9 cellular contexts compared by ENCODE assay signal in the genomic region with DNA sequence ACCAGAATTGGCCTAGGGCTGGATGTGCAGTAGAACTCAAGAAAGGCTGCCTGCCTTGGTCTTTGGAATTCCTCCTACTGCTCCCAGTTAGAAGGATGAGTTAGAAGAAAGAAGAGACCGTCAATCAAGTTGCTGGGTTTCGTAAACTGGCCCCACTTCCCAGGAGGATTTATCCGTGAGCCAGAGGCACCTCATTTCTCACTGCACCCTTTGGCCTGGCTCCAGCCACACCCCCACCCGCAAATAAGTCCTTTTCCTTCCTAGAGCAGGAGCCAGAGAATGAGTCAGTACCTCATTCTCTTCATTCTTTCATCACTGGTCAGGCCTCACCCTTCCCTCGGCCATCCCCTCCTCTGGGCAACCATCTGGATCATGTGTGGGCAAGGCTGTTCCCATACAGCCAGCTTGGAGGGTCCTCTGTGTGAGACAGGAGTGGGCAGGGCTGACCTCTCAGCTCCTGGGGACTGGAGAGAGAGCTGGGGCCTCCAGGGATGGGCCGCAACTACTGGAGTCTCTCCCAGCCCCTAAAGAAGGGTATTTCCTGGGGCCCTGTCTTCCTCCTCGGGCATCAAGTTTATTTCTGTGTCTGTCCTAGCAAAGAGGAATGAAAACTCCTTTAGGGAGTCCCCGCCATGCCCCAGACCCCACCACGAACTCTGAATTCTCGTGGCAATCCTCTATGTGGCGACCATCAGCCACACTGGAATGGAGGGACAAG.
DNase-seq lines count a peak whose midpoint lies in the region; ATAC-seq and TF ChIP-seq lines count a peak whose summit lies in the region.
"Had no signal": no experiment of that assay in that cellular context is flagged by ENCODE, and none has a peak within 500 bp of the region (broad histone marks: within the 10 kb centered on the region; RNA-seq: fewer than 3 reads in every experiment).

No MANE protein-coding gene starts in this region.

- H3K27ac ChIP-seq in KMS-11 = peak overlapping the region; percentile 98
- H3K27ac ChIP-seq in mucosa of rectum (ENCODE audit: low read depth in 2 of 2, low read length in 2 of 2) = peak overlapping the region; percentile 62 to 67
- H3K27ac ChIP-seq: HL-60 had no signal

- H3K4me2 ChIP-seq in KMS-11 = peak overlapping the region; percentile 72; the same call in 1 of the 2 replicates

- H4K20me1 ChIP-seq in KMS-11 (ENCODE audit: insufficient read depth) = no peaks in the 10 kb centered on the region

- no peak overlapping the region; the same call in 1 of the 2 replicates for H2AFZ ChIP-seq in KMS-11 (ENCODE audit: low read depth)

- H3K36me3 ChIP-seq in KMS-11 (ENCODE audit: insufficient read depth) (no peaks in the 10 kb centered on the region), mucosa of rectum (ENCODE audit: control insufficient read depth in 2 of 2, insufficient read depth in 2 of 2, low read length in 2 of 2) (no peaks in the 10 kb centered on the region), H7 (replicated peaks; ENCODE audit: control insufficient read depth, insufficient read depth, low read length) (no peaks in the 10 kb centered on the region)

- ATAC-seq in HG03159 (IDR thresholded peaks at IDR 0.05; ENCODE audit: unreplicated experiment) = no peak
- no peak for ATAC-seq in GM18868 (IDR thresholded peaks at IDR 0.05; ENCODE audit: unreplicated experiment)

- H3K4me3 ChIP-seq in KMS-11 (IDR thresholded peaks at IDR 0.05; ENCODE audit: insufficient read depth, low read depth, low read length) = no peak overlapping the region
- H3K4me3 ChIP-seq in choroid plexus epithelial cell (ENCODE audit: low read depth, low read length) = no peak overlapping the region
- H3K4me3 ChIP-seq in mucosa of rectum (ENCODE audit: low read length in 2 of 2) = peak overlapping the region in 1 of 2 donors; percentile 37
- H3K4me3 ChIP-seq in H7 (ENCODE audit: insufficient read depth, low read depth, low read length) = no peak overlapping the region

- H3K9ac ChIP-seq in KMS-11 (no peak overlapping the region; the same call in 1 of the 2 replicates), mucosa of rectum (ENCODE audit: low read depth in 1 of 2, low read length in 2 of 2) (peak overlapping the region in 1 of 2 donors; percentile 6)

- H3K4me1 ChIP-seq in KMS-11 (ENCODE audit: low read depth, poor library complexity, severe bottlenecking) = peaks cover 95% of the 10 kb centered on the region
- H3K4me1 ChIP-seq in mucosa of rectum (ENCODE audit: control insufficient read depth in 2 of 2, insufficient read depth in 2 of 2, low read length in 2 of 2) = peaks cover 11 to 17% of the 10 kb centered on the region in 2 donors

- TF ChIP-seq CTCF in KMS-11 (conservative IDR thresholded peaks at IDR 0.05; ENCODE audit: low read depth, low read length) = no peak
- TF ChIP-seq CTCF in choroid plexus epithelial cell (conservative IDR thresholded peaks at IDR 0.05; ENCODE audit: low read depth, low read length) = no peak

- peak; percentile 94 for DNase-seq in AG20443 (ENCODE audit: low spot score)
- peak; percentile 94 for DNase-seq in choroid plexus epithelial cell (ENCODE audit: low read depth)
- DNase-seq in T-helper 1 cell = no peak
- DNase-seq in H7 = no peak

- H3K9me3 ChIP-seq in mucosa of rectum (ENCODE audit: control insufficient read depth in 2 of 2, low read length in 2 of 2) = no peaks in the 10 kb centered on the region

- H3K79me2 ChIP-seq in KMS-11 (ENCODE audit: insufficient read depth, low read depth) = no peaks in the 10 kb centered on the region

- H3K27me3 ChIP-seq in KMS-11 (ENCODE audit: insufficient read depth, low read depth) = no peaks in the 10 kb centered on the region
- H3K27me3 ChIP-seq in mucosa of rectum (ENCODE audit: control insufficient read depth in 2 of 2, insufficient read depth in 2 of 2, low read length in 2 of 2) = no peaks in the 10 kb centered on the region
- no peaks in the 10 kb centered on the region for H3K27me3 ChIP-seq in H7 (ENCODE audit: control insufficient read depth, insufficient read depth, low read length)

Comparison
In these comparisons a context has a peak if more than half of its experiments do, and no peak if none do; other contexts are left out.
1. DNase-seq: peak in AG20443 (single experiment) and choroid plexus epithelial cell (single experiment); none in T-helper 1 cell (0 of 5) and H7 (single experiment).